21 cellular contexts compared by ENCODE assay signal in genomic region chr12:118319627-118320026, GRCh38.
"Had no signal": no experiment of that assay in that cellular context is flagged by ENCODE, and none has a peak within 500 bp of the region (broad histone marks: within the 10 kb centered on the region; RNA-seq: fewer than 3 reads in every experiment).

No MANE protein-coding gene starts in this region.

- ATAC-seq: activated T-cell treated with anti-CD3 and anti-CD28 coated beads, Interleukin-2, amount 50 U/mL, for 4 hours; T-cell had no signal

- H3K27me3 ChIP-seq: brain microvascular endothelial cell, cardiac muscle cell, colonic mucosa had no signal

- H3K4me1 ChIP-seq: colonic mucosa had no signal

- H3K4me3 ChIP-seq: cardiac muscle cell, colonic mucosa had no signal

- DNase-seq: activated B cell treated with CpG ODN at 0.5 μM for 24 hours; activated CD4-positive, alpha-beta T cell treated with anti-CD3 and anti-CD28 coated beads for 1 hour; activated CD4-positive, alpha-beta T cell treated with anti-CD3 and anti-CD28 coated beads, Interleukin-2, amount 10 ng/mL, durations not matched to agents 24 days and 14 days; activated CD4-positive, alpha-beta T cell treated with anti-CD3 and anti-CD28 coated beads, Interleukin-2, amount 50 U/mL, for 48 hours; activated CD8-positive, alpha-beta memory T cell treated with anti-CD3 and anti-CD28 coated beads for 24 hours; activated effector memory CD4-positive, alpha-beta T cell treated with anti-CD3 and anti-CD28 coated beads, Interleukin-2, amount 50 U/mL, for 16 hours; activated naive CD4-positive, alpha-beta T cell treated with anti-CD3 and anti-CD28 coated beads for 36 hours; activated naive CD8-positive, alpha-beta T cell treated with anti-CD3 and anti-CD28 coated beads for 36 hours; activated T-cell treated with anti-CD3 and anti-CD28 coated beads, Interleukin-2, amount 50 U/mL, for 4 hours; brain microvascular endothelial cell; colonic mucosa; NCI-H146; NCI-H187 treated with DMSO at 0.1 percent for 48 hours; NCI-H2081 treated with DMSO at 0.1 percent for 48 hours; NCI-H446; NCI-H524; SHP77 treated with DMSO at 0.1 percent for 48 hours; T-cell; T-helper 2 cell; T1000 had no signal

- H3K4me3 Mint-ChIP-seq: activated B cell treated with CpG ODN at 0.5 μM for 24 hours; activated CD4-positive, alpha-beta T cell treated with anti-CD3 and anti-CD28 coated beads, Interleukin-2, amount 10 ng/mL, durations not matched to agents 24 days and 14 days; activated naive CD4-positive, alpha-beta T cell treated with anti-CD3 and anti-CD28 coated beads for 36 hours; activated naive CD8-positive, alpha-beta T cell treated with anti-CD3 and anti-CD28 coated beads for 36 hours; activated T-cell treated with anti-CD3 and anti-CD28 coated beads, Interleukin-2, amount 50 U/mL, for 4 hours; T-cell had no signal

- H3K9me3 ChIP-seq: colonic mucosa had no signal

- H3K27me3 Mint-ChIP-seq: activated B cell treated with CpG ODN at 0.5 μM for 24 hours; activated CD4-positive, alpha-beta T cell treated with anti-CD3 and anti-CD28 coated beads, Interleukin-2, amount 10 ng/mL, durations not matched to agents 24 days and 14 days; activated naive CD8-positive, alpha-beta T cell treated with anti-CD3 and anti-CD28 coated beads for 36 hours; T-cell had no signal

- H3K27ac Mint-ChIP-seq: activated B cell treated with CpG ODN at 0.5 μM for 24 hours; activated CD4-positive, alpha-beta T cell treated with anti-CD3 and anti-CD28 coated beads, Interleukin-2, amount 10 ng/mL, durations not matched to agents 24 days and 14 days; activated naive CD4-positive, alpha-beta T cell treated with anti-CD3 and anti-CD28 coated beads for 36 hours; activated naive CD8-positive, alpha-beta T cell treated with anti-CD3 and anti-CD28 coated beads for 36 hours had no signal

- H3K36me3 ChIP-seq: brain microvascular endothelial cell, cardiac muscle cell, colonic mucosa had no signal

- H3K27ac ChIP-seq: brain microvascular endothelial cell, cardiac muscle cell, colonic mucosa had no signal
